Comparison of ENCODE assay signal across 14 cellular contexts in the genomic region with DNA sequence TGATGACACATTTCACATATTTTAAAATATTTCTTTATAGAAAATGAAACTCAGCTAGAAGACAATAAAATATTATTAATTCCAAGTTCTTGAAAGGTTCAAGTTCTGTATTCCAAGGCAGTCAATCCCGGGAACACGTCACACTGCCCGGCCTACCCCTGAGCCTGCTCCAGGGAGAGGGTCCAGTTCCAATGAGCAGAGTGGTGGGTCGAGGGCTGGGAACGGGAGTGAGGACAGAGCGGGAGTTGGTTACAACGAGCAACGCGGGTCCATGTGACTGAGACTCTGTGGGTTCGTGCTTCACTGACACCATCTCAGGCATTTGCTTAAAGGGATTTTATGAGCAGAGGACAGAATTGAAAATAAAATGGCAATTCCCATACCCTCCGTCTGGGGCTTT.
DNase-seq lines count a peak whose midpoint lies in the region; FAIRE-seq and TF ChIP-seq lines count a peak whose summit lies in the region.
"Had no signal": no experiment of that assay in that cellular context is flagged by ENCODE, and none has a peak within 500 bp of the region (broad histone marks: within the 10 kb centered on the region; RNA-seq: fewer than 3 reads in every experiment).

No MANE protein-coding gene starts in this region.

- H3K9ac ChIP-seq in kidney (ENCODE audit: low read length in 2 of 2): no peak overlapping the region
- no peak overlapping the region for H3K9ac ChIP-seq in trophoblast cell (ENCODE audit: low read length)
- H3K9ac ChIP-seq: BLaER1 treated with 17β-estradiol and CSF1 and Interleukin-3, amounts not matched to agents 10 nM and 100 nM had no signal

- H3K4me2 ChIP-seq in trophoblast cell (ENCODE audit: low read length): no peak overlapping the region
- H3K4me2 ChIP-seq: BLaER1 treated with 17β-estradiol and CSF1 and Interleukin-3, amounts not matched to agents 10 nM and 100 nM had no signal

- H2AK5ac ChIP-seq in trophoblast cell (ENCODE audit: low read length): no peak overlapping the region

- H4K91ac ChIP-seq in trophoblast cell (ENCODE audit: low read depth, low read length): no peak overlapping the region

- TF ChIP-seq CTCF in bronchial epithelial cell (IDR thresholded peaks at IDR 0.05; ENCODE audit: insufficient read depth, low read length, severe bottlenecking) (no peak), kidney (IDR thresholded peaks at IDR 0.05; ENCODE audit: borderline replicate concordance, extremely low read depth, insufficient read depth) (no peak)

- no peak overlapping the region for H2BK120ac ChIP-seq in trophoblast cell (ENCODE audit: insufficient read depth, low read length, poor library complexity)

- WGBS in trophoblast cell (ENCODE audit: extremely low coverage, insufficient coverage, insufficient read length): no CpG with 5 or more reads among the region's 11 CpGs

- intact Hi-C loops in kidney (cut with DNase I): no loop called here

- H4K12ac ChIP-seq in trophoblast cell (ENCODE audit: low read depth, low read length): no peak overlapping the region

- peak overlapping the region; percentile 42 for H2BK12ac ChIP-seq in trophoblast cell (ENCODE audit: low read length)

- no peaks in the 10 kb centered on the region for H3K9me3 ChIP-seq in kidney (ENCODE audit: control insufficient read depth in 1 of 2, low read length in 2 of 2)
- peaks cover 8% of the 10 kb centered on the region for H3K9me3 ChIP-seq in trophoblast cell (ENCODE audit: insufficient read depth, low read depth, low read length)
- H3K9me3 ChIP-seq: HAP-1 had no signal

- H3K27ac ChIP-seq in kidney (ENCODE audit: low read depth in 2 of 2, low read length in 2 of 2): no peak overlapping the region
- H3K27ac ChIP-seq in trophoblast cell (ENCODE audit: low read depth, low read length): no peak overlapping the region
- H3K27ac ChIP-seq: BLaER1 treated with 17β-estradiol and CSF1 and Interleukin-3, amounts not matched to agents 10 nM and 100 nM had no signal

- DNase-seq in bronchial epithelial cell (ENCODE audit: low read depth) (no peak), dedifferentiated amniotic fluid mesenchymal stem cell (ENCODE audit: extremely low spot score) (peak; percentile 4), kidney (peak; percentile 43), trophoblast cell (no peak), Kasumi-1 (lab: John Stamatoyannopoulos, UW) (no peak), NCI-H748 treated with DMSO at 0.1 percent for 48 hours (lab: John Stamatoyannopoulos, UW) (no peak)
- no peak for DNase-seq in activated naive CD4-positive, alpha-beta T cell treated with Interleukin-2 at 50 U/mL for 16 hours
- DNase-seq: Calu3; CD8-positive, alpha-beta T cell; DMS79 treated with DMSO at 0.1 percent for 48 hours; GF-D8; GOT3 had no signal

- no peaks in the 10 kb centered on the region for H3K79me1 ChIP-seq in trophoblast cell (ENCODE audit: low read length)

- H3K36me3 ChIP-seq in bronchial epithelial cell (ENCODE audit: control insufficient read depth, insufficient read depth, low read length): no peaks in the 10 kb centered on the region
- no peaks in the 10 kb centered on the region for H3K36me3 ChIP-seq in kidney (ENCODE audit: control insufficient read depth in 1 of 2, insufficient read depth in 2 of 2, low read length in 2 of 2)
- peaks cover 2% of the 10 kb centered on the region in 2 experiments for H3K36me3 ChIP-seq in trophoblast cell (ENCODE audit: control insufficient read depth in 1 of 2, insufficient read depth in 2 of 2, low read length in 2 of 2)
- H3K36me3 ChIP-seq: HAP-1 had no signal

- no peak overlapping the region for H4K8ac ChIP-seq in trophoblast cell (ENCODE audit: low read depth, low read length)

- no peak overlapping the region for H3K18ac ChIP-seq in trophoblast cell (ENCODE audit: low read length)

- no peak overlapping the region for H3K4me3 ChIP-seq in bronchial epithelial cell (ENCODE audit: low read depth, low read length)
- no peak overlapping the region for H3K4me3 ChIP-seq in kidney (ENCODE audit: low read length in 2 of 2)
- H3K4me3 ChIP-seq in trophoblast cell (ENCODE audit: low read depth, low read length): no peak overlapping the region
- H3K4me3 ChIP-seq: BLaER1 treated with 17β-estradiol and CSF1 and Interleukin-3, amounts not matched to agents 10 nM and 100 nM; HAP-1 had no signal

- H3K23ac ChIP-seq in trophoblast cell (ENCODE audit: low read length): no peak overlapping the region

- H3K4me1 ChIP-seq in kidney (ENCODE audit: control insufficient read depth in 1 of 2, insufficient read depth in 1 of 2, low read depth in 1 of 2, low read length in 2 of 2) (no peaks in the 10 kb centered on the region), trophoblast cell (ENCODE audit: control insufficient read depth in 1 of 2, insufficient read depth in 2 of 2, low read length in 2 of 2) (peaks cover 7% of the 10 kb centered on the region in 2 experiments)
- H3K4me1 ChIP-seq: HAP-1 had no signal

- peak; percentile 7 for FAIRE-seq in bronchial epithelial cell (lab: Jason Lieb, UNC)
- no peak for FAIRE-seq in kidney (lab: Jason Lieb, UNC)

- no peak overlapping the region for H3K4ac ChIP-seq in trophoblast cell (ENCODE audit: low read depth, low read length)

- H2BK5ac ChIP-seq in trophoblast cell (ENCODE audit: low read depth, low read length, poor library complexity): no peak overlapping the region

- H3K79me2 ChIP-seq in trophoblast cell (ENCODE audit: control insufficient read depth, insufficient read depth, low read length, poor library complexity): no peaks in the 10 kb centered on the region

- H3K27me3 ChIP-seq in bronchial epithelial cell (ENCODE audit: control insufficient read depth, insufficient read depth, low read length) (no peaks in the 10 kb centered on the region), trophoblast cell (ENCODE audit: insufficient read depth, low read length) (no peaks in the 10 kb centered on the region)
- H3K27me3 ChIP-seq: BLaER1 treated with 17β-estradiol and CSF1 and Interleukin-3, amounts not matched to agents 10 nM and 100 nM had no signal

- peak overlapping the region; percentile 32 for H3K14ac ChIP-seq in trophoblast cell (ENCODE audit: low read length)

- no peak overlapping the region for H2AFZ ChIP-seq in trophoblast cell (ENCODE audit: insufficient read depth, low read length, poor library complexity)

Comparison
In these comparisons a context has a peak if more than half of its experiments do, and no peak if none do; other contexts are left out.
1. DNase-seq: peak in dedifferentiated amniotic fluid mesenchymal stem cell (single experiment) and kidney (single experiment); none in bronchial epithelial cell (single experiment), trophoblast cell (0 of 2), activated naive CD4-positive, alpha-beta T cell treated with Interleukin-2 at 50 U/mL for 16 hours (single experiment), Kasumi-1 (0 of 2) and NCI-H748 treated with DMSO at 0.1 percent for 48 hours (single experiment).